11 cellular contexts compared by ENCODE assay signal in the genomic region with DNA sequence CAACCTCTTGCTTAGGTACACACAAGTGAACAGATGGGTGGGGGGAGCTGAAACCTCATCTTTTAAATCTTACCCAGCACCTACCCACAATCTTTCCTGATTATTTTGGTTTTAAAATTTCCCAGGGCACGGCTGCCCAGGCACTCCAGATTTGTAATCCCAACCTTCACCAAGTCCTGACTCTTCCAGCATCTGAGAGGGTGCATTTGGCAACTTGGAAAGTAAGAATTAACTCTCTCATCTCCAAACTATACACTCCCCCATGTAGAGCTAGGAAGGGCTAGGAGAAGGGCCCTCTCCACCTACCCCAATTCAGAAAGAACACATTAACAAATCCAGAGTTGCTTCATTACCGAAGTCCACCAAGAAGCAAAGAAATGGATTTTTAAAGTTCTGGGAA. TPM values are rescaled to one million over a fixed set of nuclear protein-coding genes. Genes with fewer than 3 reads are reported as not detected.
DNase-seq lines count a peak whose midpoint lies in the region; ATAC-seq and TF ChIP-seq lines count a peak whose summit lies in the region.
"Had no signal": no experiment of that assay in that cellular context is flagged by ENCODE, and none has a peak within 500 bp of the region (broad histone marks: within the 10 kb centered on the region; RNA-seq: fewer than 3 reads in every experiment).

No MANE protein-coding gene starts in this region.

- TF ChIP-seq EP300 in suprapubic skin (IDR thresholded peaks at IDR 0.05), result no peak

- H3K27ac ChIP-seq in cingulate gyrus (ENCODE audit: low read depth, low read length) (peak overlapping the region; percentile 82), right lobe of liver (peak overlapping the region; percentile 49 to 69 (median 60)), suprapubic skin (peak overlapping the region; percentile 84)
- H3K27ac ChIP-seq: HL-60 had no signal

- TF ChIP-seq POLR2A in right lobe of liver (IDR thresholded peaks at IDR 0.05), result no peak
- TF ChIP-seq POLR2A in suprapubic skin (IDR thresholded peaks at IDR 0.05), result no peak

- H3K9me3 ChIP-seq in right lobe of liver (no peaks in the 10 kb centered on the region), suprapubic skin (no peaks in the 10 kb centered on the region)

- WGBS in right lobe of liver (ENCODE audit: insufficient coverage, low coverage, low lambda C conversion rate, missing lambda C conversion rate), result 26% methylated on average over 2 of the region's 2 CpGs
- WGBS in suprapubic skin, result 27% methylated on average over 2 of the region's 2 CpGs

- peak in 2 of 4 donors; percentile 4 to 6 for ATAC-seq in right lobe of liver
- no peak for ATAC-seq in HG02840 (IDR thresholded peaks at IDR 0.05; ENCODE audit: low FRiP score, unreplicated experiment)

- H3K4me1 ChIP-seq in right lobe of liver, result peaks cover 0 to 27% (median 0%) of the 10 kb centered on the region in 4 donors
- peaks cover 38% of the 10 kb centered on the region for H3K4me1 ChIP-seq in suprapubic skin

- H3K36me3 ChIP-seq in right lobe of liver, result no peaks in the 10 kb centered on the region
- H3K36me3 ChIP-seq in suprapubic skin, result no peaks in the 10 kb centered on the region

- H3K4me3 ChIP-seq in right lobe of liver, result peak overlapping the region; percentile 42 to 53 (median 46)
- H3K4me3 ChIP-seq in suprapubic skin, result peak overlapping the region; percentile 62

- DNase-seq in NCI-H69 (lab: John Stamatoyannopoulos, UW), result peak; percentile 67
- DNase-seq in right lobe of liver, result no peak
- DNase-seq in suprapubic skin (ENCODE audit: low spot score in 2 of 2), result no peak
- no peak for DNase-seq in GDM1 (lab: John Stamatoyannopoulos, UW)
- no peak for DNase-seq in SHP77 treated with DMSO at 0.1 percent for 48 hours (lab: John Stamatoyannopoulos, UW)
- DNase-seq in NCI-H128 (lab: John Stamatoyannopoulos, UW; ENCODE audit: unreplicated experiment), result no peak
- DNase-seq: activated CD4-positive, alpha-beta T cell treated with anti-CD3 and anti-CD28 coated beads, Interleukin-2, amount 50 U/mL, for 1 hour; effector memory CD4-positive, alpha-beta T cell had no signal

- H3K27me3 ChIP-seq in right lobe of liver (no peaks in the 10 kb centered on the region), suprapubic skin (no peaks in the 10 kb centered on the region)

- TF ChIP-seq CTCF in right lobe of liver (IDR thresholded peaks at IDR 0.05) (no peak), suprapubic skin (IDR thresholded peaks at IDR 0.05) (no peak)

- intact Hi-C loops in right lobe of liver (cut with DNase I), result no loop called here

RNA-seq across cellular contexts. Expression of a gene that starts 41.7 kb away (rescaled TPM):
- 1 to 10 TPM; 2.4 to 4.4 (median 3.3) TPM for total RNA-seq in right lobe of liver
- 10 to 100 TPM in 3 of 4 donors, 1 to 10 TPM in 1; 6.7 to 14.5 (median 11.9) TPM for total RNA-seq in suprapubic skin
